ENCODE assay signal across 1 cellular context in the genomic region with DNA sequence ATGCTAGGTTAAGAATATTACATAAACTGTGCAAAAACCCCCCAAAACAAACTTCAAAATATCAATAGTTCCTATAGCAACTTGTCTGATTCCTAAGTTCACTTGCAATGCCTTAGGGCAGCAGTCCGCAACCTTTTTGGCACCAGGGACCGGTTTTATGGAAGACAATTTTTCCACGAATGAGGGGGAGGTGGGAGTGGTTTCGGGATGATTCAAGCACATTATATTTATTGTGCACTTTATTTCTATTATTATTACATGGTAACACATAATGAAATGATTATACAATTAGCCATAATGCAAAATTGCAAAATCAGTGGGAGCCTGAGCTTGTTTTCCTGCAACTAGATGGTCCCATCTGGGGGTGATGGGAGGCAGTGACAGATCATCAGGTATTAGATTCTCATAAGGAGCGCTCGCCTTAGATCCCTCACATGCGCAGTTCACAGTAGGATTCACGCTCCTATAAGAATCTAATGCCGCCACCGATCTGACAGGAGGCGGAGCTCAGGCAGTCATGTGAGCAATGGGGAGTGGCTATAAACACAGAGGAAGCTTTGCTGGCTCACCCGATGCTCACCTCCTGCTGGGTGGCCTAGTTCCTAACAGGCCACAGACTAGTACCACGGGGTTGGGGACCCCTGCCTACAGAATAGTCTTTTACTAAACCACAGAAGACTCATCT.
A peak's percentile ranks its signal among the peaks of the same experiment; 100 is the strongest.
TF ChIP-seq lines count a peak whose summit lies in the region.

No MANE protein-coding gene starts in this region.

TF ChIP-seq in WTC11, 78 proteins besides CTCF, POLR2A, EP300 and RAD21:
- TF ChIP-seq, protein P1, sequence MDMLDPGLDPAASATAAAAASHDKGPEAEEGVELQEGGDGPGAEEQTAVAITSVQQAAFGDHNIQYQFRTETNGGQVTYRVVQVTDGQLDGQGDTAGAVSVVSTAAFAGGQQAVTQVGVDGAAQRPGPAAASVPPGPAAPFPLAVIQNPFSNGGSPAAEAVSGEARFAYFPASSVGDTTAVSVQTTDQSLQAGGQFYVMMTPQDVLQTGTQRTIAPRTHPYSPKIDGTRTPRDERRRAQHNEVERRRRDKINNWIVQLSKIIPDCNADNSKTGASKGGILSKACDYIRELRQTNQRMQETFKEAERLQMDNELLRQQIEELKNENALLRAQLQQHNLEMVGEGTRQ (CRISPR knock-in tag; IDR thresholded peaks at IDR 0.05), result peak; percentile 52
- TF ChIP-seq JUN (CRISPR knock-in tag; IDR thresholded peaks at IDR 0.05), result no peak
- no peak for TF ChIP-seq ZNF281 (CRISPR knock-in tag; IDR thresholded peaks at IDR 0.05)
- TF ChIP-seq SOX15 (CRISPR knock-in tag; IDR thresholded peaks at IDR 0.05), result no peak
- no peak for TF ChIP-seq HMGA2 (CRISPR knock-in tag; IDR thresholded peaks at IDR 0.05)
